In genomic region chr5:174810796-174811195, GRCh38 we compare ENCODE assay signal across 5 cellular contexts.
"Had no signal": no experiment of that assay in that cellular context is flagged by ENCODE, and none has a peak within 500 bp of the region (broad histone marks: within the 10 kb centered on the region; RNA-seq: fewer than 3 reads in every experiment).

No MANE protein-coding gene starts in this region.

- ATAC-seq: HepG2, K562 had no signal

- H3K27ac ChIP-seq: HL-60 had no signal

- DNase-seq: IMR-90, KBM-7 had no signal

- H3K4me3 ChIP-seq: K562 had no signal
